In the genomic region with DNA sequence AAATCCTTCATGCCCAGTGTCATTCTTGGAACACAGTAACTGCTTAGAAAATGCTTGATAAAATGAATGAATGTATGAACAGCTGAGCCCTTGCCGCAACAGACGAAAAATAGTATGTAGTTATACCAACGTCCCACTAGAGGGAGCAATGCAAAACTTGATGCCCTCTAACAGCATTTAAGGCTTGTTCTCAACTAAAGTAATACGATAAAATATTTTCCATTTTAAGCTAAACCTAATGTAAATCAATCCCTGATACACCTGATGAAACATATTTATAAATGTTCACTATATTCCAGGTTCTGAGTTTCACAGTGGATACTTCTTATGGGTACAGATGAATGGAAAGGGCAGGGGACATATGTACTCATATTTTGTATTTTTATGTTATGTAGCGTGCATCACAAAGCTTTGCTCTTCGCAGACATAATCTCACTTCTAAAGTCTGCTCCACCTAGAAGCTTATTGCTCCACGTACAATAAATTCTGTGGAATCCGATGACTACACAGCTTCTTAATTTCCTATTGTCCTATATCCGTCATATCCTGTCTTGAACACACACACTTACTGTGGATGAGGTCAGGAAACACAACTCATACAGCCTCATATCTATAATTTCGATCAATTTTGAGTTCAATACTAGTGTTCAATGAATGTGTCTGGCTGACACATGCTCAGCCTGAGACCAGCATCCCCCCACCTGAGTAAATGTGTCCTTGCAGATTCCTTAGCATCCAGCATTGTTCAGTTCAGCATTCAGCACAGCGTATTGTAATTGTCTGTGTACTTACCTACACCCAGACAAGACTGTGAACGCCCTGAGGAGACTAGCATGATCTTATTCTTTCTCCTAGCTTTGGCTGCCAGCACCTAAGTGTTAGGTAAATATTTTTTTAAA, we compare ENCODE assay signal across 1 cellular context.
A peak's percentile ranks its signal among the peaks of the same experiment; 100 is the strongest.
TF ChIP-seq lines count a peak whose summit lies in the region.

No MANE protein-coding gene starts in this region.

TF ChIP-seq in SK-N-SH, 30 proteins besides CTCF, POLR2A, EP300 and RAD21 (continued from another document):
- TF ChIP-seq, protein P1, sequence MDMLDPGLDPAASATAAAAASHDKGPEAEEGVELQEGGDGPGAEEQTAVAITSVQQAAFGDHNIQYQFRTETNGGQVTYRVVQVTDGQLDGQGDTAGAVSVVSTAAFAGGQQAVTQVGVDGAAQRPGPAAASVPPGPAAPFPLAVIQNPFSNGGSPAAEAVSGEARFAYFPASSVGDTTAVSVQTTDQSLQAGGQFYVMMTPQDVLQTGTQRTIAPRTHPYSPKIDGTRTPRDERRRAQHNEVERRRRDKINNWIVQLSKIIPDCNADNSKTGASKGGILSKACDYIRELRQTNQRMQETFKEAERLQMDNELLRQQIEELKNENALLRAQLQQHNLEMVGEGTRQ (IDR thresholded peaks at IDR 0.05; ENCODE audit: borderline replicate concordance, low read depth, low read length) = no peak
- TF ChIP-seq NFIC (IDR thresholded peaks at IDR 0.05; ENCODE audit: borderline replicate concordance) (peak; percentile 38; the same call in 1 of the 2 replicates), FOXM1 (IDR thresholded peaks at IDR 0.05; ENCODE audit: low read depth) (no peak), TCF12 (IDR thresholded peaks at IDR 0.05) (peak; percentile 87), GABPA (IDR thresholded peaks at IDR 0.05; ENCODE audit: low read depth) (peak; percentile 55), FOXJ3 (CRISPR knock-in tag; IDR thresholded peaks at IDR 0.05) (no peak), RFX5 (IDR thresholded peaks at IDR 0.05; ENCODE audit: low read length) (no peak), SIN3A (IDR thresholded peaks at IDR 0.05; ENCODE audit: borderline replicate concordance, low read depth, low read length) (0 out of 2 replicates have a peak, but pooled peaks have one; percentile 13), TEAD4 (IDR thresholded peaks at IDR 0.05; ENCODE audit: borderline replicate concordance, insufficient read depth) (peak; percentile 52; the same call in 1 of the 2 replicates), GATA2 (CRISPR knock-in tag; IDR thresholded peaks at IDR 0.05) (no peak), NRF1 (IDR thresholded peaks at IDR 0.05; ENCODE audit: low read depth, low read length) (no peak), FOSL2 (IDR thresholded peaks at IDR 0.05; ENCODE audit: borderline replicate concordance, low read depth) (peak; percentile 53; the same call in 1 of the 2 replicates), RXRA (IDR thresholded peaks at IDR 0.05; ENCODE audit: borderline replicate concordance, low read depth) (no peak), RCOR1 (IDR thresholded peaks at IDR 0.05; ENCODE audit: low read length) (0 out of 2 replicates have a peak, but pooled peaks have one; percentile 21), MXI1 (IDR thresholded peaks at IDR 0.05; ENCODE audit: low read depth, low read length) (no peak), YY1 (IDR thresholded peaks at IDR 0.05; ENCODE audit: low read depth) (no peak), MEF2A (IDR thresholded peaks at IDR 0.05; ENCODE audit: borderline replicate concordance, low read depth) (no peak; the same call in 1 of the 2 replicates), SMC3 (IDR thresholded peaks at IDR 0.05; ENCODE audit: low read depth, low read length) (peak; percentile 52), JUND (IDR thresholded peaks at IDR 0.05) (peak; percentile 48; the same call in 1 of the 2 replicates), TAF1 (IDR thresholded peaks at IDR 0.05; ENCODE audit: borderline replicate concordance, low read depth, low read length) (no peak)
- TF ChIP-seq, protein P2, sequence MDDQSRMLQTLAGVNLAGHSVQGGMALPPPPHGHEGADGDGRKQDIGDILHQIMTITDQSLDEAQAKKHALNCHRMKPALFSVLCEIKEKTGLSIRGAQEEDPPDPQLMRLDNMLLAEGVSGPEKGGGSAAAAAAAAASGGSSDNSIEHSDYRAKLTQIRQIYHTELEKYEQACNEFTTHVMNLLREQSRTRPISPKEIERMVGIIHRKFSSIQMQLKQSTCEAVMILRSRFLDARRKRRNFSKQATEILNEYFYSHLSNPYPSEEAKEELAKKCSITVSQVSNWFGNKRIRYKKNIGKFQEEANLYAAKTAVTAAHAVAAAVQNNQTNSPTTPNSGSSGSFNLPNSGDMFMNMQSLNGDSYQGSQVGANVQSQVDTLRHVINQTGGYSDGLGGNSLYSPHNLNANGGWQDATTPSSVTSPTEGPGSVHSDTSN (IDR thresholded peaks at IDR 0.05) = peak; percentile 61
- TF ChIP-seq, protein P3, sequence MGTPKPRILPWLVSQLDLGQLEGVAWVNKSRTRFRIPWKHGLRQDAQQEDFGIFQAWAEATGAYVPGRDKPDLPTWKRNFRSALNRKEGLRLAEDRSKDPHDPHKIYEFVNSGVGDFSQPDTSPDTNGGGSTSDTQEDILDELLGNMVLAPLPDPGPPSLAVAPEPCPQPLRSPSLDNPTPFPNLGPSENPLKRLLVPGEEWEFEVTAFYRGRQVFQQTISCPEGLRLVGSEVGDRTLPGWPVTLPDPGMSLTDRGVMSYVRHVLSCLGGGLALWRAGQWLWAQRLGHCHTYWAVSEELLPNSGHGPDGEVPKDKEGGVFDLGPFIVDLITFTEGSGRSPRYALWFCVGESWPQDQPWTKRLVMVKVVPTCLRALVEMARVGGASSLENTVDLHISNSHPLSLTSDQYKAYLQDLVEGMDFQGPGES (IDR thresholded peaks at IDR 0.05; ENCODE audit: low read depth, low read length) = no peak
- TF ChIP-seq, protein P4, sequence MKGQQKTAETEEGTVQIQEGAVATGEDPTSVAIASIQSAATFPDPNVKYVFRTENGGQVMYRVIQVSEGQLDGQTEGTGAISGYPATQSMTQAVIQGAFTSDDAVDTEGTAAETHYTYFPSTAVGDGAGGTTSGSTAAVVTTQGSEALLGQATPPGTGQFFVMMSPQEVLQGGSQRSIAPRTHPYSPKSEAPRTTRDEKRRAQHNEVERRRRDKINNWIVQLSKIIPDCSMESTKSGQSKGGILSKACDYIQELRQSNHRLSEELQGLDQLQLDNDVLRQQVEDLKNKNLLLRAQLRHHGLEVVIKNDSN (IDR thresholded peaks at IDR 0.05; ENCODE audit: borderline replicate concordance, low read depth) = no peak
- TF ChIP-seq, protein P5, sequence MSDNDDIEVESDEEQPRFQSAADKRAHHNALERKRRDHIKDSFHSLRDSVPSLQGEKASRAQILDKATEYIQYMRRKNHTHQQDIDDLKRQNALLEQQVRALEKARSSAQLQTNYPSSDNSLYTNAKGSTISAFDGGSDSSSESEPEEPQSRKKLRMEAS (IDR thresholded peaks at IDR 0.05; ENCODE audit: low read depth) = peak; percentile 56
- TF ChIP-seq, protein P6, sequence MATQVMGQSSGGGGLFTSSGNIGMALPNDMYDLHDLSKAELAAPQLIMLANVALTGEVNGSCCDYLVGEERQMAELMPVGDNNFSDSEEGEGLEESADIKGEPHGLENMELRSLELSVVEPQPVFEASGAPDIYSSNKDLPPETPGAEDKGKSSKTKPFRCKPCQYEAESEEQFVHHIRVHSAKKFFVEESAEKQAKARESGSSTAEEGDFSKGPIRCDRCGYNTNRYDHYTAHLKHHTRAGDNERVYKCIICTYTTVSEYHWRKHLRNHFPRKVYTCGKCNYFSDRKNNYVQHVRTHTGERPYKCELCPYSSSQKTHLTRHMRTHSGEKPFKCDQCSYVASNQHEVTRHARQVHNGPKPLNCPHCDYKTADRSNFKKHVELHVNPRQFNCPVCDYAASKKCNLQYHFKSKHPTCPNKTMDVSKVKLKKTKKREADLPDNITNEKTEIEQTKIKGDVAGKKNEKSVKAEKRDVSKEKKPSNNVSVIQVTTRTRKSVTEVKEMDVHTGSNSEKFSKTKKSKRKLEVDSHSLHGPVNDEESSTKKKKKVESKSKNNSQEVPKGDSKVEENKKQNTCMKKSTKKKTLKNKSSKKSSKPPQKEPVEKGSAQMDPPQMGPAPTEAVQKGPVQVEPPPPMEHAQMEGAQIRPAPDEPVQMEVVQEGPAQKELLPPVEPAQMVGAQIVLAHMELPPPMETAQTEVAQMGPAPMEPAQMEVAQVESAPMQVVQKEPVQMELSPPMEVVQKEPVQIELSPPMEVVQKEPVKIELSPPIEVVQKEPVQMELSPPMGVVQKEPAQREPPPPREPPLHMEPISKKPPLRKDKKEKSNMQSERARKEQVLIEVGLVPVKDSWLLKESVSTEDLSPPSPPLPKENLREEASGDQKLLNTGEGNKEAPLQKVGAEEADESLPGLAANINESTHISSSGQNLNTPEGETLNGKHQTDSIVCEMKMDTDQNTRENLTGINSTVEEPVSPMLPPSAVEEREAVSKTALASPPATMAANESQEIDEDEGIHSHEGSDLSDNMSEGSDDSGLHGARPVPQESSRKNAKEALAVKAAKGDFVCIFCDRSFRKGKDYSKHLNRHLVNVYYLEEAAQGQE (IDR thresholded peaks at IDR 0.05; ENCODE audit: low read depth, low read length) = no peak
